In genomic region chr2:106825161-106825560, GRCh38 we compare ENCODE assay signal across 27 cellular contexts.
"Had no signal": no experiment of that assay in that cellular context is flagged by ENCODE, and none has a peak within 500 bp of the region (broad histone marks: within the 10 kb centered on the region; RNA-seq: fewer than 3 reads in every experiment).

No MANE protein-coding gene starts in this region.

- H3K4me1 ChIP-seq: esophagus muscularis mucosa, gastrocnemius medialis, left lung, sigmoid colon, stomach, suprapubic skin, tibial nerve had no signal

- H3K36me3 ChIP-seq: esophagus muscularis mucosa, gastrocnemius medialis, left lung, sigmoid colon, stomach, suprapubic skin, tibial nerve had no signal

- H3K4me1 Mint-ChIP-seq: activated B cell treated with CpG ODN at 0.5 μM for 24 hours; activated naive CD8-positive, alpha-beta T cell treated with anti-CD3 and anti-CD28 coated beads, Interleukin-2, amount 10 ng/mL, durations not matched to agents 7 days and 5 days; brain; naive B cell; stimulated activated memory B cell treated with anti-CD40 and anti-IgM and Interleukin-4, amounts not matched to agents 10 μg/mL and 1 μg/mL and 100 μg/mL, for 72 hours had no signal

- DNase-seq: activated B cell treated with CpG ODN at 0.5 μM for 24 hours; activated CD4-positive, alpha-beta memory T cell treated with anti-CD3 and anti-CD28 coated beads for 36 hours; activated CD4-positive, alpha-beta T cell treated with anti-CD3 and anti-CD28 coated beads for 4 hours; activated naive CD4-positive, alpha-beta T cell treated with Interleukin-2 at 50 U/mL for 16 hours; activated naive CD8-positive, alpha-beta T cell treated with anti-CD3 and anti-CD28 coated beads, Interleukin-2, amount 10 ng/mL, durations not matched to agents 7 days and 5 days; activated T-cell treated with anti-CD3 and anti-CD28 coated beads, Interleukin-2, amount 50 U/mL, for 48 hours; amygdala; central memory CD4-positive, alpha-beta T cell; dorsolateral prefrontal cortex; effector memory CD8-positive, alpha-beta T cell; gastrocnemius medialis; head of caudate nucleus; islet precursor cell; left lung; naive B cell; occipital lobe; sigmoid colon; stimulated activated CD4-positive, alpha-beta T cell treated with anti-CD3 and anti-CD28 coated beads, Interleukin-15, amount 100 ng/mL, for 24 hours; stomach had no signal

- H3K4me3 ChIP-seq: dorsolateral prefrontal cortex, esophagus muscularis mucosa, gastrocnemius medialis, left lung, lung, sigmoid colon, smooth muscle cell, stomach, suprapubic skin, tibial nerve had no signal

- H3K27ac Mint-ChIP-seq: activated B cell treated with CpG ODN at 0.5 μM for 24 hours; activated CD4-positive, alpha-beta memory T cell treated with anti-CD3 and anti-CD28 coated beads for 36 hours; activated naive CD8-positive, alpha-beta T cell treated with anti-CD3 and anti-CD28 coated beads, Interleukin-2, amount 10 ng/mL, durations not matched to agents 7 days and 5 days; brain; effector memory CD8-positive, alpha-beta T cell; naive B cell; stimulated activated memory B cell treated with anti-CD40 and anti-IgM and Interleukin-4, amounts not matched to agents 10 μg/mL and 1 μg/mL and 100 μg/mL, for 72 hours; T-helper 1 cell treated with Interleukin-12 subunit alpha and Interleukin-12 subunit beta and Interleukin-4 antibody, amounts not matched to agents 30 μg/mL and 1 μg/mL, for 36 hours had no signal

- H3K4me3 Mint-ChIP-seq: activated B cell treated with CpG ODN at 0.5 μM for 24 hours; activated CD4-positive, alpha-beta memory T cell treated with anti-CD3 and anti-CD28 coated beads for 36 hours; activated naive CD8-positive, alpha-beta T cell treated with anti-CD3 and anti-CD28 coated beads, Interleukin-2, amount 10 ng/mL, durations not matched to agents 7 days and 5 days; brain; effector memory CD8-positive, alpha-beta T cell; naive B cell; stimulated activated memory B cell treated with anti-CD40 and anti-IgM and Interleukin-4, amounts not matched to agents 10 μg/mL and 1 μg/mL and 100 μg/mL, for 72 hours; T-helper 1 cell treated with Interleukin-12 subunit alpha and Interleukin-12 subunit beta and Interleukin-4 antibody, amounts not matched to agents 30 μg/mL and 1 μg/mL, for 36 hours had no signal

- H3K9me3 ChIP-seq: gastrocnemius medialis, left lung had no signal

- ATAC-seq: effector memory CD8-positive, alpha-beta T cell; gastrocnemius medialis; left lung; stimulated activated memory B cell treated with anti-CD40 and anti-IgM and Interleukin-4, amounts not matched to agents 10 μg/mL and 1 μg/mL and 100 μg/mL, for 72 hours had no signal

- H3K36me3 Mint-ChIP-seq: activated CD4-positive, alpha-beta memory T cell treated with anti-CD3 and anti-CD28 coated beads for 36 hours; activated naive CD8-positive, alpha-beta T cell treated with anti-CD3 and anti-CD28 coated beads, Interleukin-2, amount 10 ng/mL, durations not matched to agents 7 days and 5 days; naive B cell; stimulated activated memory B cell treated with anti-CD40 and anti-IgM and Interleukin-4, amounts not matched to agents 10 μg/mL and 1 μg/mL and 100 μg/mL, for 72 hours had no signal

- H3K27me3 ChIP-seq: dorsolateral prefrontal cortex, esophagus muscularis mucosa, gastrocnemius medialis, left lung, sigmoid colon, stomach, suprapubic skin, tibial nerve had no signal

- H3K27me3 Mint-ChIP-seq: activated B cell treated with CpG ODN at 0.5 μM for 24 hours; activated CD4-positive, alpha-beta memory T cell treated with anti-CD3 and anti-CD28 coated beads for 36 hours; brain; effector memory CD8-positive, alpha-beta T cell; stimulated activated memory B cell treated with anti-CD40 and anti-IgM and Interleukin-4, amounts not matched to agents 10 μg/mL and 1 μg/mL and 100 μg/mL, for 72 hours had no signal

- H3K9me3 Mint-ChIP-seq: activated naive CD8-positive, alpha-beta T cell treated with anti-CD3 and anti-CD28 coated beads, Interleukin-2, amount 10 ng/mL, durations not matched to agents 7 days and 5 days; T-helper 1 cell treated with Interleukin-12 subunit alpha and Interleukin-12 subunit beta and Interleukin-4 antibody, amounts not matched to agents 30 μg/mL and 1 μg/mL, for 36 hours had no signal
